In genomic region chr12:120452524-120452923, GRCh38 we compare ENCODE assay signal across 8 cellular contexts. TPM values are rescaled to one million over a fixed set of nuclear protein-coding genes. Genes with fewer than 3 reads are reported as not detected.
DNase-seq lines count a peak whose midpoint lies in the region; ATAC-seq, FAIRE-seq and TF ChIP-seq lines count a peak whose summit lies in the region.
"Not testable (repeated sequence)": the region's sequence is repeated elsewhere in the genome, so short reads cannot be mapped to it uniquely, and the experiment has no call there.

No MANE protein-coding gene starts in this region.

- TF ChIP-seq RAD21 in HCT116 (IDR thresholded peaks at IDR 0.05; ENCODE audit: low read depth); HepG2 (CRISPR knock-in tag; IDR thresholded peaks at IDR 0.05): not testable (repeated sequence)

- intact Hi-C loops in HCT116 (cut with micrococcal nuclease); PC-3 (cut with micrococcal nuclease); HepG2 (cut with micrococcal nuclease; ENCODE audit: unreplicated experiment): not testable (repeated sequence)

- H3K27ac Mint-ChIP-seq in activated naive CD8-positive, alpha-beta T cell treated with anti-CD3 and anti-CD28 coated beads, Interleukin-2, amount 10 ng/mL, durations not matched to agents 7 days and 5 days; endodermal cell: not testable (repeated sequence)

- not testable (repeated sequence) for H3K9me3 ChIP-seq in HCT116 (ENCODE audit: control insufficient read depth in 1 of 2, insufficient read depth in 1 of 2, low read depth in 1 of 2, low read length in 2 of 2); MG63; PC-3 (ENCODE audit: low read length); endodermal cell (ENCODE audit: control insufficient read depth, low read length); HepG2 (ENCODE audit: low read length); small intestine (ENCODE audit: control insufficient read depth, low read depth)

- not testable (repeated sequence) for H4K20me1 ChIP-seq in HCT116 (ENCODE audit: insufficient read depth); HepG2 (ENCODE audit: insufficient read depth, low read length)
- peaks cover 23% of the 10 kb centered on the region for H4K20me1 ChIP-seq in PC-3 (ENCODE audit: low read length)

- not testable (repeated sequence) for H3K27ac ChIP-seq in HCT116 (ENCODE audit: low read depth, low read length); PC-3 (ENCODE audit: low read length); endodermal cell (ENCODE audit: low read depth, low read length); HepG2 (ENCODE audit: extremely low read length, insufficient read depth, low read length); small intestine (ENCODE audit: low read depth in 1 of 2, low read length in 1 of 2)

- not testable (repeated sequence) for H3K4me2 ChIP-seq in HCT116 (ENCODE audit: low read length); PC-3 (ENCODE audit: low read length); HepG2 (ENCODE audit: low read depth, low read length)

- not testable (repeated sequence) for BruUV-seq in HCT116 (replicated peaks; lab: Mats Ljungman, UMichigan); PC-3 (replicated peaks; lab: Mats Ljungman, UMichigan); HepG2 (replicated peaks; lab: Mats Ljungman, UMichigan)

- DNase-seq in AG10803 (ENCODE audit: low read depth) (peak; percentile 20), MG63 (peak; percentile 26), PC-3 (peak; percentile 29), small intestine (peak; percentile 33)
- not testable (repeated sequence) for DNase-seq in HCT116 (ENCODE audit: low read depth, low spot score); endodermal cell; HepG2 (ENCODE audit: low spot score)
- peak; percentile 15 for DNase-seq in activated naive CD8-positive, alpha-beta T cell treated with anti-CD3 and anti-CD28 coated beads, Interleukin-2, amount 10 ng/mL, durations not matched to agents 7 days and 5 days

- H3K9me3 Mint-ChIP-seq in activated naive CD8-positive, alpha-beta T cell treated with anti-CD3 and anti-CD28 coated beads, Interleukin-2, amount 10 ng/mL, durations not matched to agents 7 days and 5 days; endodermal cell: not testable (repeated sequence)

- FAIRE-seq in HepG2 (lab: Jason Lieb, UNC); small intestine (lab: Jason Lieb, UNC): not testable (repeated sequence)

- not testable (repeated sequence) for H3K4me1 ChIP-seq in HCT116 (ENCODE audit: control insufficient read depth in 1 of 2, insufficient read depth in 2 of 2, low read length in 2 of 2); PC-3 (ENCODE audit: insufficient read depth, low read length); endodermal cell (ENCODE audit: control insufficient read depth, insufficient read depth, low read length); HepG2 (ENCODE audit: insufficient read depth, low read length); small intestine (ENCODE audit: control insufficient read depth in 2 of 2, insufficient read depth in 1 of 2, low read depth in 1 of 2, low read length in 1 of 2)

- H2AFZ ChIP-seq in HCT116 (ENCODE audit: low read depth, low read length, poor library complexity, severe bottlenecking); PC-3 (ENCODE audit: low read length); HepG2 (ENCODE audit: low read length): not testable (repeated sequence)

- CTCF ChIA-PET in HCT116 (lab: Charles Lee) = interaction anchor here (2.2 kb wide), 1 partner anchor 14 kb away, joined by 10 read pairs; no protein-coding TSS in a partner anchor
- CTCF ChIA-PET in PC-3 (lab: Charles Lee) = interaction anchor here (0.6 kb wide), 1 partner anchor 85 kb away, joined by 3 read pairs; no protein-coding TSS in a partner anchor
- CTCF ChIA-PET in HepG2 (lab: Yijun Ruan, JAX; ENCODE audit: low intra/inter-chr PET ratio, low total read pairs) = not testable (repeated sequence)

- not testable (repeated sequence) for H3K27me3 ChIP-seq in HCT116 (ENCODE audit: insufficient read depth, low read length); MG63; PC-3 (ENCODE audit: low read length); endodermal cell (ENCODE audit: control insufficient read depth, insufficient read depth, low read length, poor library complexity, severe bottlenecking); HepG2 (ENCODE audit: control insufficient read depth in 1 of 2, insufficient read depth in 2 of 2, low read length in 2 of 2); small intestine (ENCODE audit: control insufficient read depth in 2 of 2, insufficient read depth in 2 of 2, low read length in 2 of 2)

- TF ChIP-seq EP300 in HepG2 (IDR thresholded peaks at IDR 0.05; ENCODE audit: low read depth in 2 of 2, low read length in 2 of 2); HepG2 (CRISPR knock-in tag; IDR thresholded peaks at IDR 0.05; ENCODE audit: borderline replicate concordance): not testable (repeated sequence)

- H3K9me2 ChIP-seq in HCT116 (ENCODE audit: insufficient read depth); PC-3 (replicated peaks; ENCODE audit: low read length): not testable (repeated sequence)

- peaks cover 17% of the 10 kb centered on the region for H3K36me3 Mint-ChIP-seq in activated naive CD8-positive, alpha-beta T cell treated with anti-CD3 and anti-CD28 coated beads, Interleukin-2, amount 10 ng/mL, durations not matched to agents 7 days and 5 days
- peaks cover 68% of the 10 kb centered on the region for H3K36me3 Mint-ChIP-seq in endodermal cell (ENCODE audit: low read depth)

- H3K4me3 ChIP-seq in AG10803 (ENCODE audit: low read length); HCT116 (replicated peaks in 1 of 2; ENCODE audit: low read depth in 1 of 2, low read length in 2 of 2); MG63; PC-3 (ENCODE audit: low read length); HepG2 (replicated peaks in 1 of 3; ENCODE audit: insufficient read depth in 1 of 3, low read depth in 2 of 3, low read length in 3 of 3); small intestine (ENCODE audit: low read depth in 1 of 2, low read length in 2 of 2): not testable (repeated sequence)
- peak overlapping the region; percentile 25 for H3K4me3 ChIP-seq in endodermal cell (ENCODE audit: low read length)

- not testable (repeated sequence) for H3K4me3 Mint-ChIP-seq in activated naive CD8-positive, alpha-beta T cell treated with anti-CD3 and anti-CD28 coated beads, Interleukin-2, amount 10 ng/mL, durations not matched to agents 7 days and 5 days; endodermal cell

- ATAC-seq in HCT116; PC-3; activated naive CD8-positive, alpha-beta T cell treated with anti-CD3 and anti-CD28 coated beads, Interleukin-2, amount 10 ng/mL, durations not matched to agents 7 days and 5 days (ENCODE audit: low read depth); HepG2: not testable (repeated sequence)

- H3K9ac ChIP-seq in HCT116 (ENCODE audit: low read length); PC-3 (ENCODE audit: low read length); endodermal cell (ENCODE audit: extremely low read depth, low read length, poor library complexity, severe bottlenecking); HepG2 (ENCODE audit: insufficient read depth, low read depth, low read length): not testable (repeated sequence)

- H3K4me1 Mint-ChIP-seq in activated naive CD8-positive, alpha-beta T cell treated with anti-CD3 and anti-CD28 coated beads, Interleukin-2, amount 10 ng/mL, durations not matched to agents 7 days and 5 days; endodermal cell: not testable (repeated sequence)

- not testable (repeated sequence) for TF ChIP-seq CTCF in AG10803 (conservative IDR thresholded peaks at IDR 0.05; ENCODE audit: low read length); HCT116 (IDR thresholded peaks at IDR 0.05 in 2 of 3, conservative IDR thresholded peaks at IDR 0.05 in 1 of 3; ENCODE audit: borderline replicate concordance in 1 of 3, insufficient read depth in 1 of 3, low read depth in 2 of 3, low read length in 2 of 3); PC-3 (conservative IDR thresholded peaks at IDR 0.05; ENCODE audit: low read depth, low read length); endodermal cell (conservative IDR thresholded peaks at IDR 0.05); HepG2 (CRISPR knock-in tag; IDR thresholded peaks at IDR 0.05)

- TF ChIP-seq POLR2A in HCT116 (IDR thresholded peaks at IDR 0.05; ENCODE audit: borderline replicate concordance, extremely low read depth, insufficient read depth, insufficient read length); HepG2 (IDR thresholded peaks at IDR 0.05; ENCODE audit: insufficient read depth in 1 of 2, low read depth in 2 of 2, low read length in 2 of 2): not testable (repeated sequence)

- H3F3A ChIP-seq in PC-3 (ENCODE audit: low read length, unreplicated experiment) = not testable (repeated sequence)

- POLR2A ChIA-PET in HCT116 (lab: Charles Lee) = interaction anchor here (0.6 to 1.6 kb wide), 3 partner anchors 9 to 17 kb away, joined by 3 to 4 read pairs (median 3); partner anchors contain the start of gene SRSF9
- POLR2A ChIA-PET in PC-3 (lab: Charles Lee; ENCODE audit: unreplicated experiment) = not testable (repeated sequence)
- POLR2A ChIA-PET in activated naive CD8-positive, alpha-beta T cell treated with anti-CD3 and anti-CD28 coated beads, Interleukin-2, amount 10 ng/mL, durations not matched to agents 7 days and 5 days (lab: Charles Lee) = interaction anchor here (1.1 to 1.4 kb wide), 2 partner anchors 14 to 16 kb away, joined by 3 read pairs; no protein-coding TSS in a partner anchor
- POLR2A ChIA-PET in HepG2 (lab: Yijun Ruan, JAX) = interaction anchor here (2.7 kb wide), 1 partner anchor 16 kb away, joined by 7 read pairs; the partner anchor contains the start of gene SRSF9

- WGBS in endodermal cell (ENCODE audit: insufficient coverage in 1 of 2, insufficient read length in 1 of 2), 2 experiments = 93 to 97% methylated on average over 4 to 5 of the region's 5 CpGs
- WGBS in HepG2 (ENCODE audit: low lambda C conversion rate) = 90% methylated on average over 5 of the region's 5 CpGs
- WGBS in small intestine, 3 donors = 71 to 84% (median 72%) methylated on average over 5 of the region's 5 CpGs

- RAD21 ChIA-PET in HCT116 (lab: Charles Lee; ENCODE audit: low non-redundant PET in 1 of 2, low total read pairs in 2 of 2, uncharacterized antibody in 2 of 2, unreplicated experiment in 2 of 2) = not testable (repeated sequence)

- not testable (repeated sequence) for H3K27me3 Mint-ChIP-seq in activated naive CD8-positive, alpha-beta T cell treated with anti-CD3 and anti-CD28 coated beads, Interleukin-2, amount 10 ng/mL, durations not matched to agents 7 days and 5 days; endodermal cell (ENCODE audit: insufficient read depth)

- H3K36me3 ChIP-seq in HCT116 (ENCODE audit: control insufficient read depth in 1 of 2, insufficient read depth in 2 of 2, low read length in 2 of 2) (peaks cover 23 to 39% of the 10 kb centered on the region in 2 experiments; a peak in 3 of 4 replicates), MG63 (peaks cover 60% of the 10 kb centered on the region), PC-3 (ENCODE audit: low read depth, low read length) (peaks cover 48% of the 10 kb centered on the region), endodermal cell (ENCODE audit: control insufficient read depth, insufficient read depth, low read length) (peaks cover 80% of the 10 kb centered on the region), HepG2 (replicated peaks in 1 of 2; ENCODE audit: control insufficient read depth in 1 of 2, insufficient read depth in 2 of 2, low read length in 2 of 2) (peaks cover 9 to 43% of the 10 kb centered on the region in 2 experiments), small intestine (ENCODE audit: control insufficient read depth in 2 of 2, insufficient read depth in 2 of 2, low read length in 2 of 2) (peaks cover 11 to 13% of the 10 kb centered on the region in 2 donors)

- in situ Hi-C loops in HepG2 (cut with HindIII; ENCODE audit: extremely low pct_ligation_motif_present, low pct_unique_long_range_greater_than_20kb) = not testable (repeated sequence)

- H3K79me2 ChIP-seq in HCT116 (ENCODE audit: insufficient read depth, low read length) (peaks cover 84% of the 10 kb centered on the region), PC-3 (ENCODE audit: low read length) (peaks cover 38% of the 10 kb centered on the region), HepG2 (ENCODE audit: insufficient read depth, low read length) (peaks cover 19% of the 10 kb centered on the region)

RNA-seq across cellular contexts. Expression of gene GATC, which starts 6.3 kb away (rescaled TPM):
- total RNA-seq in HCT116 (2021; ENCODE audit: unreplicated experiment) = 48.7 TPM
- polyA plus RNA-seq in HCT116 (2012) = 10.8 and 11.3 TPM in 2 replicates
- total RNA-seq in MG63 (2014; rRNA removed; shearing (Covaris generic); ENCODE audit: low replicate concordance) = 14.8 and 15.5 TPM in 2 replicates
- 33.8 and 43.2 TPM in 2 replicates for total RNA-seq in PC-3 (2014; rRNA removed)
- 10 to 100 TPM; 26.4 to 31.3 TPM for total RNA-seq in activated naive CD8-positive, alpha-beta T cell treated with anti-CD3 and anti-CD28 coated beads, Interleukin-2, amount 10 ng/mL, durations not matched to agents 7 days and 5 days
- total RNA-seq in endodermal cell = 10 to 100 TPM; 24.5 to 33.2 TPM
- 23.9 TPM for polyA plus RNA-seq in endodermal cell (2013, experiment 1 of 2)
- 22.8 TPM for polyA plus RNA-seq in endodermal cell (2013, experiment 2 of 2)
- total RNA-seq in HepG2 (2016; rRNA removed; fragmentation: Illumina TruSeq; extraction: Trizol) = 29.7 and 38.5 TPM in 2 replicates
- 6.2 and 7.0 TPM in 2 replicates for total RNA-seq in HepG2 (2016; cell fraction: cytosol; rRNA removed; fragmentation: Illumina TruSeq; extraction: Trizol; ENCODE audit: low read depth)
- 27.8 and 40.0 TPM in 2 replicates for total RNA-seq in HepG2 (2016; cell fraction: insoluble cytoplasmic fraction; rRNA removed; fragmentation: Illumina TruSeq; extraction: Trizol)
- 19.6 and 20.8 TPM in 2 replicates for total RNA-seq in HepG2 (2016; cell fraction: membrane; rRNA removed; fragmentation: Illumina TruSeq; extraction: Trizol)
- 15.6 and 15.8 TPM in 2 replicates for total RNA-seq in HepG2 (2016; cell fraction: nucleus; rRNA removed; fragmentation: Illumina TruSeq; extraction: Trizol)
- 16.2 and 17.7 TPM in 2 replicates for polyA plus RNA-seq in HepG2 (2011; rRNA removed)
- polyA plus RNA-seq in HepG2 (2011; cell fraction: cytosol; rRNA removed) = 11.9 and 14.7 TPM in 2 replicates
- polyA plus RNA-seq in HepG2 (2011; cell fraction: nucleus; rRNA removed) = 11.4 and 14.2 TPM in 2 replicates
- 16.9 and 17.4 TPM in 2 replicates for polyA plus RNA-seq in HepG2 (2012)
- polyA plus RNA-seq in HepG2 (2016; cell fraction: cytosol; fragmentation: Illumina TruSeq; extraction: Trizol; ENCODE audit: low read depth) = 6.3 and 6.9 TPM in 2 replicates
- 39.2 and 42.0 TPM in 2 replicates for polyA plus RNA-seq in HepG2 (2016; cell fraction: insoluble cytoplasmic fraction; fragmentation: Illumina TruSeq; extraction: Trizol; ENCODE audit: low read depth)
- polyA plus RNA-seq in HepG2 (2016; cell fraction: membrane; fragmentation: Illumina TruSeq; extraction: Trizol; ENCODE audit: low read depth) = 16.7 and 17.8 TPM in 2 replicates
- polyA plus RNA-seq in HepG2 (2016; cell fraction: nucleus; fragmentation: Illumina TruSeq; extraction: Trizol; ENCODE audit: insufficient read depth, low read depth) = 24.7 and 31.3 TPM in 2 replicates
- polyA minus RNA-seq in HepG2 (2011; rRNA and poly(A)+ RNA removed; ENCODE audit: low replicate concordance) = 39.6 and 42.0 TPM in 2 replicates
- polyA minus RNA-seq in HepG2 (2011; cell fraction: cytosol; rRNA and poly(A)+ RNA removed) = 11.3 and 14.5 TPM in 2 replicates
- polyA minus RNA-seq in HepG2 (2011; cell fraction: nucleus; rRNA and poly(A)+ RNA removed) = 13.5 and 15.9 TPM in 2 replicates
- polyA plus RNA-seq in small intestine = 10 to 100 TPM; 13.8 to 20.1 (median 16.3) TPM

RNA-seq across cellular contexts. Expression of gene TRIAP1, which starts 6.3 kb away (rescaled TPM):
- total RNA-seq in HCT116 (2021; ENCODE audit: unreplicated experiment) (40.3 TPM), PC-3 (2014; rRNA removed) (24.0 and 34.5 TPM in 2 replicates), endodermal cell (10 to 100 TPM; 31.6 to 34.8 TPM), HepG2 (2016; rRNA removed; fragmentation: Illumina TruSeq; extraction: Trizol) (117 and 178 TPM in 2 replicates)
- polyA plus RNA-seq in HCT116 (2012) = 26.2 and 31.0 TPM in 2 replicates
- total RNA-seq in MG63 (2014; rRNA removed; shearing (Covaris generic); ENCODE audit: low replicate concordance) = 40.3 and 41.4 TPM in 2 replicates
- 10 to 100 TPM; 23.8 to 24.0 TPM for total RNA-seq in activated naive CD8-positive, alpha-beta T cell treated with anti-CD3 and anti-CD28 coated beads, Interleukin-2, amount 10 ng/mL, durations not matched to agents 7 days and 5 days
- 47.9 TPM for polyA plus RNA-seq in endodermal cell (2013, experiment 1 of 2)
- polyA plus RNA-seq in endodermal cell (2013, experiment 2 of 2) = 46.5 TPM
- total RNA-seq in HepG2 (2016; cell fraction: cytosol; rRNA removed; fragmentation: Illumina TruSeq; extraction: Trizol; ENCODE audit: low read depth) = 39.1 and 44.5 TPM in 2 replicates
- total RNA-seq in HepG2 (2016; cell fraction: insoluble cytoplasmic fraction; rRNA removed; fragmentation: Illumina TruSeq; extraction: Trizol) = 119 and 181 TPM in 2 replicates
- 111 and 122 TPM in 2 replicates for total RNA-seq in HepG2 (2016; cell fraction: membrane; rRNA removed; fragmentation: Illumina TruSeq; extraction: Trizol)
- 43.7 and 44.3 TPM in 2 replicates for total RNA-seq in HepG2 (2016; cell fraction: nucleus; rRNA removed; fragmentation: Illumina TruSeq; extraction: Trizol)
- polyA plus RNA-seq in HepG2 (2011; rRNA removed) (44.4 and 55.0 TPM in 2 replicates), small intestine (10 to 100 TPM; 29.5 to 36.6 (median 35.3) TPM)
- 24.2 and 38.0 TPM in 2 replicates for polyA plus RNA-seq in HepG2 (2011; cell fraction: cytosol; rRNA removed)
- polyA plus RNA-seq in HepG2 (2011; cell fraction: nucleus; rRNA removed) = 10.3 and 10.4 TPM in 2 replicates
- polyA plus RNA-seq in HepG2 (2012) = 53.7 and 57.3 TPM in 2 replicates
- polyA plus RNA-seq in HepG2 (2016; cell fraction: cytosol; fragmentation: Illumina TruSeq; extraction: Trizol; ENCODE audit: low read depth) = 40.5 and 48.9 TPM in 2 replicates
- 178 and 205 TPM in 2 replicates for polyA plus RNA-seq in HepG2 (2016; cell fraction: insoluble cytoplasmic fraction; fragmentation: Illumina TruSeq; extraction: Trizol; ENCODE audit: low read depth)
- 88.7 and 94.2 TPM in 2 replicates for polyA plus RNA-seq in HepG2 (2016; cell fraction: membrane; fragmentation: Illumina TruSeq; extraction: Trizol; ENCODE audit: low read depth)
- 77.8 and 83.9 TPM in 2 replicates for polyA plus RNA-seq in HepG2 (2016; cell fraction: nucleus; fragmentation: Illumina TruSeq; extraction: Trizol; ENCODE audit: insufficient read depth, low read depth)
- polyA minus RNA-seq in HepG2 (2011; rRNA and poly(A)+ RNA removed; ENCODE audit: low replicate concordance) = 5.9 and 9.3 TPM in 2 replicates
- polyA minus RNA-seq in HepG2 (2011; cell fraction: cytosol; rRNA and poly(A)+ RNA removed) = 16.6 and 18.5 TPM in 2 replicates
- polyA minus RNA-seq in HepG2 (2011; cell fraction: nucleus; rRNA and poly(A)+ RNA removed) = 11.6 and 11.8 TPM in 2 replicates

RNA-seq across cellular contexts. Expression of gene COX6A1, which starts 14.6 kb away (rescaled TPM):
- total RNA-seq in HCT116 (2021; ENCODE audit: unreplicated experiment) (464 TPM), PC-3 (2014; rRNA removed) (1,664 and 2,042 TPM in 2 replicates), endodermal cell (100 to 1,000 TPM; 344 to 354 TPM), HepG2 (2016; rRNA removed; fragmentation: Illumina TruSeq; extraction: Trizol) (204 and 542 TPM in 2 replicates)
- polyA plus RNA-seq in HCT116 (2012) = 823 and 895 TPM in 2 replicates
- total RNA-seq in MG63 (2014; rRNA removed; shearing (Covaris generic); ENCODE audit: low replicate concordance) = 359 and 816 TPM in 2 replicates
- total RNA-seq in activated naive CD8-positive, alpha-beta T cell treated with anti-CD3 and anti-CD28 coated beads, Interleukin-2, amount 10 ng/mL, durations not matched to agents 7 days and 5 days = 100 to 1,000 TPM; 248 to 276 TPM
- polyA plus RNA-seq in endodermal cell (2013, experiment 1 of 2) = 576 TPM
- polyA plus RNA-seq in endodermal cell (2013, experiment 2 of 2) = 530 TPM
- total RNA-seq in HepG2 (2016; cell fraction: cytosol; rRNA removed; fragmentation: Illumina TruSeq; extraction: Trizol; ENCODE audit: low read depth) = 121 and 131 TPM in 2 replicates
- 226 and 562 TPM in 2 replicates for total RNA-seq in HepG2 (2016; cell fraction: insoluble cytoplasmic fraction; rRNA removed; fragmentation: Illumina TruSeq; extraction: Trizol)
- total RNA-seq in HepG2 (2016; cell fraction: membrane; rRNA removed; fragmentation: Illumina TruSeq; extraction: Trizol) = 107 and 111 TPM in 2 replicates
- 291 and 339 TPM in 2 replicates for total RNA-seq in HepG2 (2016; cell fraction: nucleus; rRNA removed; fragmentation: Illumina TruSeq; extraction: Trizol)
- polyA plus RNA-seq in HepG2 (2011; rRNA removed) (655 and 673 TPM in 2 replicates), small intestine (1,000 to 10,000 TPM; 1,220 to 1,784 (median 1,572) TPM)
- 682 and 991 TPM in 2 replicates for polyA plus RNA-seq in HepG2 (2011; cell fraction: cytosol; rRNA removed)
- polyA plus RNA-seq in HepG2 (2011; cell fraction: nucleus; rRNA removed) = 688 and 965 TPM in 2 replicates
- polyA plus RNA-seq in HepG2 (2012) = 389 and 405 TPM in 2 replicates
- polyA plus RNA-seq in HepG2 (2016; cell fraction: cytosol; fragmentation: Illumina TruSeq; extraction: Trizol; ENCODE audit: low read depth) = 114 and 131 TPM in 2 replicates
- 204 and 225 TPM in 2 replicates for polyA plus RNA-seq in HepG2 (2016; cell fraction: insoluble cytoplasmic fraction; fragmentation: Illumina TruSeq; extraction: Trizol; ENCODE audit: low read depth)
- 86.9 and 92.6 TPM in 2 replicates for polyA plus RNA-seq in HepG2 (2016; cell fraction: membrane; fragmentation: Illumina TruSeq; extraction: Trizol; ENCODE audit: low read depth)
- 490 and 539 TPM in 2 replicates for polyA plus RNA-seq in HepG2 (2016; cell fraction: nucleus; fragmentation: Illumina TruSeq; extraction: Trizol; ENCODE audit: insufficient read depth, low read depth)
- polyA minus RNA-seq in HepG2 (2011; rRNA and poly(A)+ RNA removed; ENCODE audit: low replicate concordance) = 318 and 569 TPM in 2 replicates
- polyA minus RNA-seq in HepG2 (2011; cell fraction: cytosol; rRNA and poly(A)+ RNA removed) = 173 and 174 TPM in 2 replicates
- polyA minus RNA-seq in HepG2 (2011; cell fraction: nucleus; rRNA and poly(A)+ RNA removed) = 97.8 and 134 TPM in 2 replicates

RNA-seq across cellular contexts. Expression of gene SRSF9, which starts 17.0 kb away (rescaled TPM):
- total RNA-seq in HCT116 (2021; ENCODE audit: unreplicated experiment) (297 TPM), PC-3 (2014; rRNA removed) (319 and 382 TPM in 2 replicates), endodermal cell (100 to 1,000 TPM; 291 to 324 TPM), HepG2 (2016; rRNA removed; fragmentation: Illumina TruSeq; extraction: Trizol) (144 and 153 TPM in 2 replicates)
- polyA plus RNA-seq in HCT116 (2012) = 280 and 293 TPM in 2 replicates
- 332 and 366 TPM in 2 replicates for total RNA-seq in MG63 (2014; rRNA removed; shearing (Covaris generic); ENCODE audit: low replicate concordance)
- 100 to 1,000 TPM; 164 to 166 TPM for total RNA-seq in activated naive CD8-positive, alpha-beta T cell treated with anti-CD3 and anti-CD28 coated beads, Interleukin-2, amount 10 ng/mL, durations not matched to agents 7 days and 5 days
- 223 TPM for polyA plus RNA-seq in endodermal cell (2013, experiment 1 of 2)
- 209 TPM for polyA plus RNA-seq in endodermal cell (2013, experiment 2 of 2)
- 79.8 and 92.3 TPM in 2 replicates for total RNA-seq in HepG2 (2016; cell fraction: cytosol; rRNA removed; fragmentation: Illumina TruSeq; extraction: Trizol; ENCODE audit: low read depth)
- 147 and 151 TPM in 2 replicates for total RNA-seq in HepG2 (2016; cell fraction: insoluble cytoplasmic fraction; rRNA removed; fragmentation: Illumina TruSeq; extraction: Trizol)
- total RNA-seq in HepG2 (2016; cell fraction: membrane; rRNA removed; fragmentation: Illumina TruSeq; extraction: Trizol) = 156 and 174 TPM in 2 replicates
- total RNA-seq in HepG2 (2016; cell fraction: nucleus; rRNA removed; fragmentation: Illumina TruSeq; extraction: Trizol) = 91.6 and 93.3 TPM in 2 replicates
- polyA plus RNA-seq in HepG2 (2011; rRNA removed) (96.2 and 125 TPM in 2 replicates), small intestine (100 to 1,000 TPM in 2 of 3 donors, 10 to 100 TPM in 1; 96.6 to 136 (median 109) TPM)
- 104 and 110 TPM in 2 replicates for polyA plus RNA-seq in HepG2 (2011; cell fraction: cytosol; rRNA removed)
- 63.8 and 77.8 TPM in 2 replicates for polyA plus RNA-seq in HepG2 (2011; cell fraction: nucleus; rRNA removed)
- polyA plus RNA-seq in HepG2 (2012) = 107 and 137 TPM in 2 replicates
- 105 and 142 TPM in 2 replicates for polyA plus RNA-seq in HepG2 (2016; cell fraction: cytosol; fragmentation: Illumina TruSeq; extraction: Trizol; ENCODE audit: low read depth)
- 249 and 255 TPM in 2 replicates for polyA plus RNA-seq in HepG2 (2016; cell fraction: insoluble cytoplasmic fraction; fragmentation: Illumina TruSeq; extraction: Trizol; ENCODE audit: low read depth)
- 171 and 200 TPM in 2 replicates for polyA plus RNA-seq in HepG2 (2016; cell fraction: membrane; fragmentation: Illumina TruSeq; extraction: Trizol; ENCODE audit: low read depth)
- polyA plus RNA-seq in HepG2 (2016; cell fraction: nucleus; fragmentation: Illumina TruSeq; extraction: Trizol; ENCODE audit: insufficient read depth, low read depth) = 188 and 193 TPM in 2 replicates
- polyA minus RNA-seq in HepG2 (2011; rRNA and poly(A)+ RNA removed; ENCODE audit: low replicate concordance) = 43.3 and 56.5 TPM in 2 replicates
- 67.3 and 72.5 TPM in 2 replicates for polyA minus RNA-seq in HepG2 (2011; cell fraction: cytosol; rRNA and poly(A)+ RNA removed)
- 74.4 and 78.4 TPM in 2 replicates for polyA minus RNA-seq in HepG2 (2011; cell fraction: nucleus; rRNA and poly(A)+ RNA removed)

RNA-seq across cellular contexts. Expression of gene DYNLL1, which starts 43.4 kb away (rescaled TPM):
- 243 TPM for total RNA-seq in HCT116 (2021; ENCODE audit: unreplicated experiment)
- polyA plus RNA-seq in HCT116 (2012) = 237 and 321 TPM in 2 replicates
- total RNA-seq in MG63 (2014; rRNA removed; shearing (Covaris generic); ENCODE audit: low replicate concordance) = 472 and 685 TPM in 2 replicates
- 283 and 396 TPM in 2 replicates for total RNA-seq in PC-3 (2014; rRNA removed)
- total RNA-seq in activated naive CD8-positive, alpha-beta T cell treated with anti-CD3 and anti-CD28 coated beads, Interleukin-2, amount 10 ng/mL, durations not matched to agents 7 days and 5 days = 100 to 1,000 TPM; 146 to 153 TPM
- total RNA-seq in endodermal cell = 100 to 1,000 TPM; 326 to 424 TPM
- polyA plus RNA-seq in endodermal cell (2013, experiment 1 of 2) = 494 TPM
- polyA plus RNA-seq in endodermal cell (2013, experiment 2 of 2) = 464 TPM
- total RNA-seq in HepG2 (2016; rRNA removed; fragmentation: Illumina TruSeq; extraction: Trizol) = 271 and 403 TPM in 2 replicates
- total RNA-seq in HepG2 (2016; cell fraction: cytosol; rRNA removed; fragmentation: Illumina TruSeq; extraction: Trizol; ENCODE audit: low read depth) = 125 and 176 TPM in 2 replicates
- 277 and 420 TPM in 2 replicates for total RNA-seq in HepG2 (2016; cell fraction: insoluble cytoplasmic fraction; rRNA removed; fragmentation: Illumina TruSeq; extraction: Trizol)
- 174 and 230 TPM in 2 replicates for total RNA-seq in HepG2 (2016; cell fraction: membrane; rRNA removed; fragmentation: Illumina TruSeq; extraction: Trizol)
- total RNA-seq in HepG2 (2016; cell fraction: nucleus; rRNA removed; fragmentation: Illumina TruSeq; extraction: Trizol) = 119 and 123 TPM in 2 replicates
- 294 and 318 TPM in 2 replicates for polyA plus RNA-seq in HepG2 (2011; rRNA removed)
- polyA plus RNA-seq in HepG2 (2011; cell fraction: cytosol; rRNA removed) = 305 and 402 TPM in 2 replicates
- polyA plus RNA-seq in HepG2 (2011; cell fraction: nucleus; rRNA removed) = 130 and 152 TPM in 2 replicates
- 350 and 505 TPM in 2 replicates for polyA plus RNA-seq in HepG2 (2012)
- polyA plus RNA-seq in HepG2 (2016; cell fraction: cytosol; fragmentation: Illumina TruSeq; extraction: Trizol; ENCODE audit: low read depth) = 240 and 370 TPM in 2 replicates
- polyA plus RNA-seq in HepG2 (2016; cell fraction: insoluble cytoplasmic fraction; fragmentation: Illumina TruSeq; extraction: Trizol; ENCODE audit: low read depth) = 862 and 951 TPM in 2 replicates
- polyA plus RNA-seq in HepG2 (2016; cell fraction: membrane; fragmentation: Illumina TruSeq; extraction: Trizol; ENCODE audit: low read depth) = 322 and 411 TPM in 2 replicates
- 362 and 385 TPM in 2 replicates for polyA plus RNA-seq in HepG2 (2016; cell fraction: nucleus; fragmentation: Illumina TruSeq; extraction: Trizol; ENCODE audit: insufficient read depth, low read depth)
- 59.5 and 114 TPM in 2 replicates for polyA minus RNA-seq in HepG2 (2011; rRNA and poly(A)+ RNA removed; ENCODE audit: low replicate concordance)
- 80.5 and 87.3 TPM in 2 replicates for polyA minus RNA-seq in HepG2 (2011; cell fraction: cytosol; rRNA and poly(A)+ RNA removed)
- 57.0 and 67.4 TPM in 2 replicates for polyA minus RNA-seq in HepG2 (2011; cell fraction: nucleus; rRNA and poly(A)+ RNA removed)
- 100 to 1,000 TPM; 312 to 554 (median 440) TPM for polyA plus RNA-seq in small intestine
